8 cellular contexts compared by ENCODE assay signal in the genomic region with DNA sequence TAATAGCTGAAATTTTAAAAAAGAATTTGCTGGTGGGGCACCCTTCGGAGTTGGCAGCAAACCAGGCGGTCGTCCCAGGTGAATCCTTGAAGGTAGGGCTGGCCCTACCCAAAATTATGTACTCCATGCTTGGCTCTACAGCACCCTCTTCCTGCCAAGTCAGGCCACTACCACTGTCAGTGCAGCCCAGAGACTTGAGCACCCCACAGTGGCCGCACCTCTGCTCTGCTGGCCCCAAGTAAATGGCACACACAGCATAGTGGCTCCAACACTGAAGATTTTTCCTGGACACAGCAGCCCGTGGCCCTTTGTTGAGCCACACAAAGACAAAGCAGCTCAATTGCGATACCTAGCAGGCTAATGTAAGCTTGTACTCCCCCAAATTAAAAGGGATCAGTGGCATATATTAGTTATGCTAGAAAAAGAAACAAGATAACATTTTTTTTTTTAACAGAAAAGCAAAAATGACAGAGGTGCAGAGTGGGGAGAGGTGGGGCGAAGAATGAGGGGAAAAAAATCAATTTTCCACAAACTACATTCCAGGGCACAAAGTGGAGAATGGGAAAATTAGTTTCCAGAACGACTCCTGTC.
DNase-seq lines count a peak whose midpoint lies in the region; TF ChIP-seq lines count a peak whose summit lies in the region.

No MANE protein-coding gene starts in this region.

- peak; percentile 66 for DNase-seq in DMS 273 (lab: John Stamatoyannopoulos, UW; ENCODE audit: unreplicated experiment)
- DNase-seq in DMS 273 treated with DMSO at 0.1 percent for 48 hours (lab: John Stamatoyannopoulos, UW) = no peak
- peak; percentile 67 for DNase-seq in HCEC 1CT
- peak; percentile 58 for DNase-seq in NCI-H524 treated with DMSO at 0.1 percent for 48 hours (lab: John Stamatoyannopoulos, UW)
- DNase-seq in activated CD8-positive, alpha-beta memory T cell treated with anti-CD3 and anti-CD28 coated beads, Interleukin-2, amount 50 U/mL, for 4 hours = peak; percentile 58
- peak; percentile 26 to 77 for DNase-seq in cardiac muscle cell (ENCODE audit: low read depth in 1 of 2, low spot score in 1 of 2)
- peak; percentile 55 to 60 for DNase-seq in stimulated activated CD4-positive, alpha-beta T cell treated with anti-CD3 and anti-CD28 coated beads, Interleukin-2, amount 100 ng/mL, for 48 hours
- no peak for DNase-seq in esophagus muscularis mucosa (ENCODE audit: extremely low spot score)

- TF ChIP-seq CTCF in cardiac muscle cell (IDR thresholded peaks at IDR 0.05; ENCODE audit: low read depth, low read length) = peak; percentile 90
- TF ChIP-seq CTCF in esophagus muscularis mucosa (IDR thresholded peaks at IDR 0.05) = peak in 1 of 3 experiments; percentile 25

- H3K4me1 ChIP-seq in cardiac muscle cell (ENCODE audit: low read depth) = no peaks in the 10 kb centered on the region
- H3K4me1 ChIP-seq in esophagus muscularis mucosa = no peaks in the 10 kb centered on the region

- no peak for TF ChIP-seq POLR2A in esophagus muscularis mucosa (IDR thresholded peaks at IDR 0.05; ENCODE audit: low read depth)

- no peak overlapping the region for H3K27ac ChIP-seq in cardiac muscle cell
- H3K27ac ChIP-seq in esophagus muscularis mucosa (replicated peaks in 1 of 4) = no peak overlapping the region

- 78% methylated on average over 8 of the region's 8 CpGs for WGBS in esophagus muscularis mucosa

- H3K9me3 ChIP-seq in cardiac muscle cell (ENCODE audit: low read depth) = no peaks in the 10 kb centered on the region
- H3K9me3 ChIP-seq in esophagus muscularis mucosa = peaks cover 0 to 32% (median 18%) of the 10 kb centered on the region in 4 donors

- no peak for TF ChIP-seq EP300 in esophagus muscularis mucosa (IDR thresholded peaks at IDR 0.05)

- H3K4me3 ChIP-seq in cardiac muscle cell (no peak overlapping the region), esophagus muscularis mucosa (no peak overlapping the region)

- H3K27me3 ChIP-seq in cardiac muscle cell (no peaks in the 10 kb centered on the region), esophagus muscularis mucosa (no peaks in the 10 kb centered on the region)

- H3K36me3 ChIP-seq in cardiac muscle cell (no peaks in the 10 kb centered on the region), esophagus muscularis mucosa (no peaks in the 10 kb centered on the region)

- intact Hi-C loops in esophagus muscularis mucosa (cut with DNase I) = no loop called here

Comparison
In these comparisons a context has a peak if more than half of its experiments do, and no peak if none do; other contexts are left out.
1. DNase-seq: peak in DMS 273 (single experiment), HCEC 1CT (single experiment), NCI-H524 treated with DMSO at 0.1 percent for 48 hours (single experiment), activated CD8-positive, alpha-beta memory T cell treated with anti-CD3 and anti-CD28 coated beads, Interleukin-2, amount 50 U/mL, for 4 hours (single experiment), cardiac muscle cell (2 of 2) and stimulated activated CD4-positive, alpha-beta T cell treated with anti-CD3 and anti-CD28 coated beads, Interleukin-2, amount 100 ng/mL, for 48 hours (2 of 2); none in DMS 273 treated with DMSO at 0.1 percent for 48 hours (single experiment) and esophagus muscularis mucosa (single experiment).